Comparison of ENCODE assay signal across 27 cellular contexts in genomic region chr10:131789516-131789915, GRCh38.
"Had no signal": no experiment of that assay in that cellular context is flagged by ENCODE, and none has a peak within 500 bp of the region (broad histone marks: within the 10 kb centered on the region; RNA-seq: fewer than 3 reads in every experiment).

No MANE protein-coding gene starts in this region.

- ATAC-seq: foreskin keratinocyte, gastroesophageal sphincter, heart left ventricle, left colon, left ventricle myocardium superior, natural killer cell, right lobe of liver had no signal

- H2AFZ ChIP-seq: hepatocyte had no signal

- H3K36me3 Mint-ChIP-seq: natural killer cell had no signal

- H3K4me3 ChIP-seq: esophagus muscularis mucosa, gastroesophageal sphincter, heart left ventricle, hepatocyte, lung, ovary, right lobe of liver, smooth muscle cell, testis, tibial artery, upper lobe of left lung had no signal

- H3K4me1 ChIP-seq: esophagus muscularis mucosa, foreskin keratinocyte, gastroesophageal sphincter, heart left ventricle, right lobe of liver, testis, tibial artery, upper lobe of left lung had no signal

- DNase-seq: caudate nucleus; cerebellar nuclear complex; cortex of kidney; foreskin keratinocyte; heart left ventricle; kidney glomerular epithelial cell; left colon; left ventricle myocardium superior; natural killer cell; nucleus accumbens; ovary; right lobe of liver; stimulated activated CD4-positive, alpha-beta T cell treated with anti-CD3 and anti-CD28 coated beads, Interleukin-4, amount 100 ng/mL, for 1 hour; stimulated activated naive CD4-positive, alpha-beta T cell treated with Interleukin-2 at 50 U/mL for 16 hours; substantia nigra had no signal

- H3K27me3 ChIP-seq: foreskin keratinocyte, hepatocyte, ovary, right lobe of liver, testis, upper lobe of left lung had no signal

- H3K27ac ChIP-seq: epithelial cell of prostate, esophagus muscularis mucosa, foreskin keratinocyte, gastroesophageal sphincter, heart left ventricle, hepatocyte, ovary, right lobe of liver, testis, tibial artery, upper lobe of left lung had no signal

- H3K9me3 ChIP-seq: esophagus muscularis mucosa, gastroesophageal sphincter, heart left ventricle, ovary, right lobe of liver, testis, tibial artery, upper lobe of left lung had no signal

- H3K36me3 ChIP-seq: esophagus muscularis mucosa, gastroesophageal sphincter, heart left ventricle, ovary, right lobe of liver, tibial artery, upper lobe of left lung had no signal

- H3K4me1 Mint-ChIP-seq: memory B cell, natural killer cell, neural crest cell had no signal

- FAIRE-seq: urothelium cell line had no signal

- H3K4me2 ChIP-seq: hepatocyte, smooth muscle cell had no signal

- H3K27ac Mint-ChIP-seq: memory B cell, natural killer cell had no signal

- H3K9me3 Mint-ChIP-seq: natural killer cell, neural crest cell had no signal

- H3K79me2 ChIP-seq: hepatocyte had no signal

- H3K4me3 Mint-ChIP-seq: memory B cell, natural killer cell, neural crest cell had no signal
